Comparison of ENCODE assay signal across 14 cellular contexts in the genomic region with DNA sequence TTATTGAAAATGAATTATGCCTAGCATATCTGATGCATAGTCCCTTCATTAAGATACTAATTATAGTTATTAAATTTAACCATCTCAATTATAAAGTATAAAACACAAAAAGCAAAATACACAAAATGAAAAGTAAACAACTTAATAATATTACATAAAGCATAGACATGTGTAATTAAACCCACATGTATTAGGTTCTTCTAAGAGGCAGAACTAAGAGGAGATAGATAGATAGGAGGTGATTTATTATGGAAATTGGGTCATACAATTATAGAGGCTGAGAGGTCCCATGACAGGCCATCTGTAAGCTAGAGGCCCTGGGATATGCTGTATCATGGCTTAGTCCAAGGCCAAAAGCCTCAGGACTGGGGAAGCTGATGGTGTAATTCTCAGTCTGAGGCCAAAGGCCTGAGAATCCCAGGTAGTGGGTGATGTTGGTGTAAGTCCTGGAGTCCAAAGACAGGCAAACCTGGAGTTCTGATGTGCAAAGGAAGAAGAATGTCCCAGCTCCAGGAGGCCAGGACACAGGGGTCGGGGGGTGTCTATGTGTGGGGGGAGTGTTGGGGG.
A peak's percentile ranks its signal among the peaks of the same experiment; 100 is the strongest.
DNase-seq lines count a peak whose midpoint lies in the region; ATAC-seq, FAIRE-seq and TF ChIP-seq lines count a peak whose summit lies in the region.
"Had no signal": no experiment of that assay in that cellular context is flagged by ENCODE, and none has a peak within 500 bp of the region (broad histone marks: within the 10 kb centered on the region; RNA-seq: fewer than 3 reads in every experiment).

No MANE protein-coding gene starts in this region.

- no peaks in the 10 kb centered on the region for H3K79me1 ChIP-seq in mesendoderm (ENCODE audit: low read length)

- H2AK5ac ChIP-seq in mesendoderm (ENCODE audit: low read length): no peak overlapping the region

- peak; percentile 35 for DNase-seq in NCI-H1105 treated with DMSO at 0.1 percent for 48 hours (lab: John Stamatoyannopoulos, UW)
- no peak for DNase-seq in NCI-H1105 (lab: John Stamatoyannopoulos, UW)
- DNase-seq in HuH-7 (ENCODE audit: low spot score): peak; percentile 8
- peak; percentile 34 for DNase-seq in mesendoderm
- no peak for DNase-seq in hippocampal formation (lab: John Stamatoyannopoulos, UW)
- DNase-seq in upper lobe of left lung: no peak
- DNase-seq in GM19239 (ENCODE audit: insufficient read length, low spot score): no peak
- DNase-seq: Caco-2; CD8-positive, alpha-beta T cell; DMS53; H9 had no signal

- no peak overlapping the region for H3K23ac ChIP-seq in mesendoderm (ENCODE audit: low read length)

- H3K27me3 ChIP-seq in mesendoderm (ENCODE audit: insufficient read depth, low read length, poor library complexity) (no peaks in the 10 kb centered on the region), upper lobe of left lung (no peaks in the 10 kb centered on the region)

- H2BK120ac ChIP-seq in mesendoderm (ENCODE audit: low read depth, low read length): peak overlapping the region; percentile 4

- H3K79me2 ChIP-seq in mesendoderm (ENCODE audit: control insufficient read depth, insufficient read depth, low read length): no peaks in the 10 kb centered on the region

- H3K4me3 ChIP-seq in mesendoderm (ENCODE audit: low read length) (no peak overlapping the region), upper lobe of left lung (no peak overlapping the region)
- H3K4me3 ChIP-seq: GM23338 had no signal

- no peak for FAIRE-seq in GM19239 (lab: Jason Lieb, UNC)

- H3K4ac ChIP-seq in mesendoderm (ENCODE audit: low read depth, low read length): no peak overlapping the region

- H4K5ac ChIP-seq in mesendoderm (ENCODE audit: low read length): no peak overlapping the region

- no peak overlapping the region for H4K8ac ChIP-seq in mesendoderm (ENCODE audit: low read depth, low read length)

- H3K9me3 ChIP-seq in upper lobe of left lung: no peaks in the 10 kb centered on the region
- H3K9me3 ChIP-seq: Caco-2 had no signal

- H2BK5ac ChIP-seq in mesendoderm (ENCODE audit: low read length): no peak overlapping the region

- no peak overlapping the region for H2BK15ac ChIP-seq in mesendoderm (replicated peaks; ENCODE audit: low read depth)

- ATAC-seq in SK-N-SH treated with all-trans-retinoic acid at 6 μM for 48 hours (no peak), upper lobe of left lung (ENCODE audit: low FRiP score in 2 of 2) (no peak)
- ATAC-seq: CD8-positive, alpha-beta T cell; GM23338 had no signal

- TF ChIP-seq CTCF in upper lobe of left lung (IDR thresholded peaks at IDR 0.05): no peak

- H3K18ac ChIP-seq in mesendoderm (ENCODE audit: low read length): peak overlapping the region; percentile 13

- no peak overlapping the region for H3K4me2 ChIP-seq in mesendoderm (ENCODE audit: low read length)
- H3K4me2 ChIP-seq: GM23338 had no signal

- WGBS in mesendoderm (ENCODE audit: extremely low coverage, insufficient coverage, low lambda C conversion rate): no CpG with 5 or more reads among the region's 1 CpG
- 0 to 27% methylated on average over 1 of the region's 1 CpG for WGBS in upper lobe of left lung, 2 donors

- H3K9ac ChIP-seq in mesendoderm (ENCODE audit: low read length): no peak overlapping the region

- TF ChIP-seq POLR2A in upper lobe of left lung (IDR thresholded peaks at IDR 0.05): no peak

- H3K36me3 ChIP-seq in mesendoderm (ENCODE audit: control insufficient read depth, insufficient read depth, low read length) (no peaks in the 10 kb centered on the region), upper lobe of left lung (no peaks in the 10 kb centered on the region)

- H3K4me1 ChIP-seq in mesendoderm (ENCODE audit: control insufficient read depth, low read depth, low read length) (no peaks in the 10 kb centered on the region), upper lobe of left lung (no peaks in the 10 kb centered on the region)
- H3K4me1 ChIP-seq: Caco-2 had no signal

- no peak overlapping the region for H3K56ac ChIP-seq in mesendoderm (ENCODE audit: low read length)

- H3K27ac ChIP-seq in mesendoderm (ENCODE audit: low read depth, low read length): no peak overlapping the region
- no peak overlapping the region for H3K27ac ChIP-seq in upper lobe of left lung
- H3K27ac ChIP-seq: 22Rv1 had no signal

- no peak for TF ChIP-seq EP300 in upper lobe of left lung (IDR thresholded peaks at IDR 0.05)

TF ChIP-seq in SK-N-SH treated with all-trans-retinoic acid at 6 μM for 48 hours, 23 proteins besides CTCF, POLR2A, EP300 and RAD21 (continues in another document):
- TF ChIP-seq ZFP30 (CRISPR knock-in tag; IDR thresholded peaks at IDR 0.05): no peak
- TF ChIP-seq GLIS3 (CRISPR knock-in tag; IDR thresholded peaks at IDR 0.05): no peak
- TF ChIP-seq TCF4 (CRISPR knock-in tag; IDR thresholded peaks at IDR 0.05; ENCODE audit: borderline replicate concordance): peak; percentile 87; the same call in 1 of the 2 replicates
- TF ChIP-seq RARB (CRISPR knock-in tag; IDR thresholded peaks at IDR 0.05): no peak
- no peak for TF ChIP-seq ZNF8 (CRISPR knock-in tag; IDR thresholded peaks at IDR 0.05)
- TF ChIP-seq OSR1 (CRISPR knock-in tag; IDR thresholded peaks at IDR 0.05): no peak
- no peak for TF ChIP-seq PPARA (CRISPR knock-in tag; IDR thresholded peaks at IDR 0.05; ENCODE audit: borderline replicate concordance)
- TF ChIP-seq SNAI2 (CRISPR knock-in tag; IDR thresholded peaks at IDR 0.05): no peak
- TF ChIP-seq CSRNP3 (CRISPR knock-in tag; IDR thresholded peaks at IDR 0.05): 0 out of 2 replicates have a peak, but pooled peaks have one; percentile 35
- no peak for TF ChIP-seq BACH2 (CRISPR knock-in tag; IDR thresholded peaks at IDR 0.05; ENCODE audit: borderline replicate concordance)
- TF ChIP-seq CSDC2 (CRISPR knock-in tag; IDR thresholded peaks at IDR 0.05): no peak
- TF ChIP-seq ZC3H10 (CRISPR knock-in tag; IDR thresholded peaks at IDR 0.05): no peak
- TF ChIP-seq ESRRG (CRISPR knock-in tag; IDR thresholded peaks at IDR 0.05): no peak
- TF ChIP-seq TSHZ2 (CRISPR knock-in tag; IDR thresholded peaks at IDR 0.05): peak; percentile 57; the same call in 1 of the 2 replicates
- TF ChIP-seq PATZ1 (CRISPR knock-in tag; IDR thresholded peaks at IDR 0.05; ENCODE audit: borderline replicate concordance): no peak
- TF ChIP-seq ZNF70 (CRISPR knock-in tag; IDR thresholded peaks at IDR 0.05): peak; percentile 66; the same call in 1 of the 2 replicates
- TF ChIP-seq TOX (CRISPR knock-in tag; IDR thresholded peaks at IDR 0.05; ENCODE audit: borderline replicate concordance): no peak
- TF ChIP-seq ARNTL (CRISPR knock-in tag; IDR thresholded peaks at IDR 0.05; ENCODE audit: borderline replicate concordance, low read depth): no peak

Comparison
In these comparisons a context has a peak if more than half of its experiments do, and no peak if none do; other contexts are left out.
1. DNase-seq: peak in NCI-H1105 treated with DMSO at 0.1 percent for 48 hours (single experiment), HuH-7 (single experiment) and mesendoderm (single experiment); none in NCI-H1105 (single experiment), hippocampal formation (0 of 2), upper lobe of left lung (0 of 2) and GM19239 (single experiment).